Comparison of ENCODE assay signal across 8 cellular contexts in the genomic region with DNA sequence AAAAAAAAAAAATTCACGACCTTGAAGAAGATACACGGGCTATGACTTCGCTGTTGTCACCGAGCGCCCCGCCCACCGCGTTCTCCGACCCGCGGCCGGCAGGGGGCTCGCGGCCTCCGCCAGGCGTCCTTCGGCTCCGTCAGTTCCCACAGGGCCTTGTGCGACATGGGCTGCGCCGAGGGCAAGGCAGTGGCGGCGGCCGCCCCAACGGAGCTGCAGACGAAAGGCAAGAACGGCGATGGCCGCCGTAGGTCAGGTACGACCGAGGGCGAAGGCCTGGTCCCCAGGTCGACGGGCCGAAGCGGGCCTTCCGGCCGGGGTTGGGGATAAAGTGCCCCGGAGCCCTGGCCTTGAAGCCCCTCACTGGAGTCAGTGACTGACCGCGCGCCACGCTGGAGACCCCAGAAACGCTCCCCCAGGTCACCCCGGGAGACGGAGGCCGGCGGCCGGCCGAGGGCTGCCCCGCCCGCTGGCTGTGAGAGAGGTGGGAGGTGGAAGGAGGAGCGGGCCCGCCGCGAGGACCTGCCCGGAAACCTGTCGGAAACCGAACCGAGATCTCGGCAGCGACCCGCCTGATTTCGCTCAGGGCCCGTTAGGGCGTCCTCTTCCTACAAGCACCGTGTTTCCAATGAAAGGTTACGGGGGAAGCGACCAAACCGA. TPM values are rescaled to one million over a fixed set of nuclear protein-coding genes. Genes with fewer than 3 reads are reported as not detected.
A peak's percentile ranks its signal among the peaks of the same experiment; 100 is the strongest.
DNase-seq lines count a peak whose midpoint lies in the region; ATAC-seq and TF ChIP-seq lines count a peak whose summit lies in the region.

A gene (plus strand): TSS at position 142 of the 660 bp plus-strand sequence. CDS start 24 bp downstream, at position 166.

- H3K36me3 Mint-ChIP-seq in T-cell: no peaks in the 10 kb centered on the region

- H3K9me3 ChIP-seq in adipocyte (ENCODE audit: control insufficient read depth, low read length) (no peaks in the 10 kb centered on the region), prostate gland (no peaks in the 10 kb centered on the region), upper lobe of right lung (no peaks in the 10 kb centered on the region)

- H3K4me3 Mint-ChIP-seq in T-cell: peak within 1 kb of the TSS; percentile 69 to 79 (median 77)

- H3K4me3 ChIP-seq in adipocyte (ENCODE audit: low read length): peak within 1 kb of the TSS; percentile 89
- peak within 1 kb of the TSS; percentile 31 to 45 for H3K4me3 ChIP-seq in prostate gland
- H3K4me3 ChIP-seq in upper lobe of right lung: peak within 1 kb of the TSS; percentile 82

- DNase-seq in AG08396 (ENCODE audit: low spot score): peak; percentile 74
- DNase-seq in T-cell: peak; percentile 63 to 88 (median 77)
- DNase-seq in adipocyte (ENCODE audit: low read depth): no peak
- peak; percentile 93 for DNase-seq in left ventricle myocardium superior
- DNase-seq in prostate gland (ENCODE audit: low spot score): peak; percentile 63
- DNase-seq in upper lobe of right lung: peak; percentile 94

- no peak for TF ChIP-seq POLR2A in prostate gland (IDR thresholded peaks at IDR 0.05)

- peaks cover 17 to 26% (median 26%) of the 10 kb centered on the region in 3 donors for H3K4me1 Mint-ChIP-seq in T-cell

- H3K27ac Mint-ChIP-seq in T-cell: peak within 1 kb of the TSS; percentile 67 to 79

- H3K9ac ChIP-seq in adipocyte (ENCODE audit: low read length): peak within 1 kb of the TSS; percentile 97

- ATAC-seq in GM19023 (IDR thresholded peaks at IDR 0.05; ENCODE audit: unreplicated experiment) (peak; percentile 92), HG03280 (IDR thresholded peaks at IDR 0.05; ENCODE audit: unreplicated experiment) (peak; percentile 96), T-cell (replicated peaks in 1 of 4) (peak; percentile 89 to 95 (median 94)), left ventricle myocardium superior (peak; percentile 94), upper lobe of right lung (peak; percentile 98)

- POLR2A ChIA-PET in T-cell (lab: Charles Lee): no interaction called here

- H3K36me3 ChIP-seq in adipocyte (ENCODE audit: control insufficient read depth, insufficient read depth, low read length, severe bottlenecking): no peaks in the 10 kb centered on the region
- H3K36me3 ChIP-seq in prostate gland: no peaks in the 10 kb centered on the region
- H3K36me3 ChIP-seq in upper lobe of right lung: no peaks in the 10 kb centered on the region

- intact Hi-C loops in left ventricle myocardium superior (cut with micrococcal nuclease) (no loop called here), prostate gland (cut with DNase I) (loop anchor here (2.0 to 5.0 kb wide), 2 partner anchors 19 to 87 kb away; a partner anchor contains a TSS), upper lobe of right lung (cut with DNase I) (loop anchor here (5.0 kb wide), 2 partner anchors 72 to 142 kb away; no protein-coding TSS in a partner anchor)

- H3K27me3 ChIP-seq in adipocyte (replicated peaks; ENCODE audit: control insufficient read depth, insufficient read depth, low read length) (no peaks in the 10 kb centered on the region), prostate gland (replicated peaks; ENCODE audit: insufficient read depth) (no peaks in the 10 kb centered on the region), upper lobe of right lung (no peaks in the 10 kb centered on the region)

- peaks cover 39% of the 10 kb centered on the region for H3K4me1 ChIP-seq in adipocyte (ENCODE audit: control insufficient read depth, insufficient read depth, low read length)
- peaks cover 7% of the 10 kb centered on the region for H3K4me1 ChIP-seq in prostate gland (replicated peaks)
- peaks cover 30% of the 10 kb centered on the region for H3K4me1 ChIP-seq in upper lobe of right lung

- CTCF ChIA-PET in T-cell (lab: Charles Lee): interaction anchor here in 1 of 2 donors (0.7 to 1.6 kb wide), 3 partner anchors 73 to 88 kb away, joined by 3 to 5 read pairs (median 3); a partner anchor contains a TSS

- H3K9me3 Mint-ChIP-seq in T-cell: no peaks in the 10 kb centered on the region

- WGBS in prostate gland: 4% methylated on average over 53 of the region's 71 CpGs

- peak within 1 kb of the TSS; percentile 73 for H3K27ac ChIP-seq in prostate gland
- H3K27ac ChIP-seq in upper lobe of right lung: peak within 1 kb of the TSS; percentile 89

- H3K27me3 Mint-ChIP-seq in T-cell: peaks cover 1 to 4% of the 10 kb centered on the region in 2 donors

- peak; percentile 47 to 89 (median 68) for TF ChIP-seq CTCF in prostate gland (IDR thresholded peaks at IDR 0.05)
- peak; percentile 91 for TF ChIP-seq CTCF in upper lobe of right lung (IDR thresholded peaks at IDR 0.05)

RNA-seq across cellular contexts. Expression of the gene that starts here (rescaled TPM):
- total RNA-seq in T-cell (10 to 100 TPM; 33.1 to 91.7 (median 68.9) TPM), left ventricle myocardium superior (88.0 TPM), prostate gland (100 to 1,000 TPM in 1 of 2 donors, 10 to 100 TPM in 1; 87.6 to 115 TPM), upper lobe of right lung (161 TPM)

Comparison
In these comparisons a context has a peak if more than half of its experiments do, and no peak if none do; other contexts are left out.
1. H3K4me3 ChIP-seq: peak in every context shown above with its lines; median percentile 89 in adipocyte; 82 in upper lobe of right lung; 38 in prostate gland.